Comparison of ENCODE assay signal across 8 cellular contexts in the genomic region with DNA sequence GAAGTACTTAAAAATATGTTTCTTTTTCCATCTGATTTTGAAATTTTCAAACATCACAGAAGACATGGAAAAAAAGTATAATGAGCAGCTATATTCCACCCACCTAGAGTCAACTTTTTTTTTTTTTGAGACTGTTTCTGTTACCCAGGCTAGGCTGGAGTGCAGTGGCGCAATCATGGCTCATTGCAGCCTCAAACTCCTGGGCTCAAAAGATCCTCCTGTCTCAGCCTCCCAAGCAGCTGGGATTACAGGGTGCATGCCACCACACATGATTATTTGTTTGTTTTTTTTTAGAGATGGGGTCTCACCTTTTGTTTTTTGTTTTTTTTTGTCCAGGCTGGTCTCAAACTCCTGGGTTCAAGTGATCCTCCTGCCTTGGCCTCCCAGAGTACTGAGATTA.
"Had no signal": no experiment of that assay in that cellular context is flagged by ENCODE, and none has a peak within 500 bp of the region (broad histone marks: within the 10 kb centered on the region; RNA-seq: fewer than 3 reads in every experiment).

No MANE protein-coding gene starts in this region.

- FAIRE-seq: G401.6, GM12878, GM12891, GM12892, GM18507, GM19239 had no signal

- DNase-seq: GDM1, GF-D8 had no signal

- H3K4me3 ChIP-seq: GM12878 had no signal
